ENCODE assay signal across 1 cellular context in genomic region chr10:73088304-73088703, GRCh38.
A peak's percentile ranks its signal among the peaks of the same experiment; 100 is the strongest.
TF ChIP-seq lines count a peak whose summit lies in the region.

No MANE protein-coding gene starts in this region.

TF ChIP-seq in HepG2, 621 proteins besides CTCF, POLR2A, EP300 and RAD21 (continued from another document and continues in another):
- TF ChIP-seq ZNF407 (CRISPR knock-in tag; IDR thresholded peaks at IDR 0.05; ENCODE audit: not compliant biosample characterization): no peak
- TF ChIP-seq CSRNP1 (CRISPR knock-in tag; IDR thresholded peaks at IDR 0.05): no peak
- TF ChIP-seq TEF (CRISPR knock-in tag; IDR thresholded peaks at IDR 0.05): no peak
- TF ChIP-seq ZNF784 (CRISPR knock-in tag; IDR thresholded peaks at IDR 0.05; ENCODE audit: borderline replicate concordance): no peak
- TF ChIP-seq ZNF251 (CRISPR knock-in tag; IDR thresholded peaks at IDR 0.05): no peak
- no peak for TF ChIP-seq ELF4 (CRISPR knock-in tag; IDR thresholded peaks at IDR 0.05; ENCODE audit: borderline replicate concordance)
- TF ChIP-seq TBX2 (CRISPR knock-in tag; IDR thresholded peaks at IDR 0.05; ENCODE audit: borderline replicate concordance): peak; percentile 55; the same call in 1 of the 2 replicates
- 0 out of 2 replicates have a peak, but pooled peaks have one; percentile 61 for TF ChIP-seq ISL2 (CRISPR knock-in tag; IDR thresholded peaks at IDR 0.05)
- TF ChIP-seq ATAD3A (CRISPR knock-in tag; IDR thresholded peaks at IDR 0.05): no peak
- TF ChIP-seq GTF2F1 (IDR thresholded peaks at IDR 0.05; ENCODE audit: low read length): no peak
- TF ChIP-seq ZNF609 (CRISPR knock-in tag; IDR thresholded peaks at IDR 0.05; ENCODE audit: borderline replicate concordance): peak; percentile 79
- no peak for TF ChIP-seq ZZZ3 (CRISPR knock-in tag; IDR thresholded peaks at IDR 0.05; ENCODE audit: borderline replicate concordance)
- TF ChIP-seq RCOR2 (CRISPR knock-in tag; IDR thresholded peaks at IDR 0.05): no peak
- no peak for TF ChIP-seq NFAT5 (CRISPR knock-in tag; IDR thresholded peaks at IDR 0.05)
- TF ChIP-seq PITX1 (CRISPR knock-in tag; IDR thresholded peaks at IDR 0.05): peak; percentile 84
- TF ChIP-seq PPARG (CRISPR knock-in tag; conservative IDR thresholded peaks at IDR 0.05): peak; percentile 60; the same call in 1 of the 2 replicates
- no peak for TF ChIP-seq ADNP (CRISPR knock-in tag; IDR thresholded peaks at IDR 0.05)
- no peak for TF ChIP-seq SRY (CRISPR knock-in tag; IDR thresholded peaks at IDR 0.05)
- no peak for TF ChIP-seq ZNF883 (CRISPR knock-in tag; IDR thresholded peaks at IDR 0.05; ENCODE audit: not compliant biosample characterization)
- no peak for TF ChIP-seq ZNF513 (CRISPR knock-in tag; conservative IDR thresholded peaks at IDR 0.05)
- no peak for TF ChIP-seq NONO (IDR thresholded peaks at IDR 0.05)
- no peak for TF ChIP-seq NONO (CRISPR knock-in tag; conservative IDR thresholded peaks at IDR 0.05)
- TF ChIP-seq ZNF724P (CRISPR knock-in tag; IDR thresholded peaks at IDR 0.05; ENCODE audit: borderline replicate concordance): no peak
- peak; percentile 91 for TF ChIP-seq FOXA3 (CRISPR knock-in tag; IDR thresholded peaks at IDR 0.05)
- no peak for TF ChIP-seq ZNF615 (CRISPR knock-in tag; IDR thresholded peaks at IDR 0.05; ENCODE audit: borderline replicate concordance)
- no peak for TF ChIP-seq ZBTB7A (CRISPR knock-in tag; IDR thresholded peaks at IDR 0.05)
- peak; percentile 79; the same call in 1 of the 2 replicates for TF ChIP-seq MIER3 (CRISPR knock-in tag; IDR thresholded peaks at IDR 0.05; ENCODE audit: borderline replicate concordance)
- TF ChIP-seq ZFP41 (CRISPR knock-in tag; IDR thresholded peaks at IDR 0.05; ENCODE audit: borderline replicate concordance): no peak
- no peak for TF ChIP-seq ARID2 (CRISPR knock-in tag; IDR thresholded peaks at IDR 0.05; ENCODE audit: borderline replicate concordance)
- peak; percentile 94 for TF ChIP-seq GATAD2A (CRISPR knock-in tag; IDR thresholded peaks at IDR 0.05)
- no peak for TF ChIP-seq NR0B2 (CRISPR knock-in tag; IDR thresholded peaks at IDR 0.05)
- TF ChIP-seq IKZF4 (CRISPR knock-in tag; IDR thresholded peaks at IDR 0.05; ENCODE audit: borderline replicate concordance, low read depth, not compliant biosample characterization): no peak
- TF ChIP-seq HOXA9 (CRISPR knock-in tag; IDR thresholded peaks at IDR 0.05; ENCODE audit: borderline replicate concordance): no peak
